11 cellular contexts compared by ENCODE assay signal in genomic region chr5:173281910-173282309, GRCh38. TPM values are rescaled to one million over a fixed set of nuclear protein-coding genes. Genes with fewer than 3 reads are reported as not detected.
DNase-seq lines count a peak whose midpoint lies in the region; ATAC-seq and TF ChIP-seq lines count a peak whose summit lies in the region.
"Had no signal": no experiment of that assay in that cellular context is flagged by ENCODE, and none has a peak within 500 bp of the region (broad histone marks: within the 10 kb centered on the region; RNA-seq: fewer than 3 reads in every experiment).

No MANE protein-coding gene starts in this region.

- H3F3A ChIP-seq in GM23338 (replicated peaks; ENCODE audit: low read depth), result 0 out of 2 replicates have a peak, but pooled peaks cover 5% of the 10 kb centered on the region

- DNase-seq in ACHN (peak; percentile 19), GM23338 (ENCODE audit: low spot score) (peak; percentile 85), SHP77 (lab: John Stamatoyannopoulos, UW) (peak; percentile 41 to 45), fibroblast of villous mesenchyme (ENCODE audit: low read depth) (no peak), OCI-M2 (lab: John Stamatoyannopoulos, UW; ENCODE audit: unreplicated experiment) (no peak), NCI-H128 (lab: John Stamatoyannopoulos, UW; ENCODE audit: unreplicated experiment) (no peak), RWPE1 (ENCODE audit: low spot score) (no peak)
- no peak for DNase-seq in stimulated activated naive CD8-positive, alpha-beta T cell treated with anti-CD3 and anti-CD28 coated beads, Interleukin-15, Interleukin-2, amounts not matched to agents 100 U/mL and 50 U/mL, for 24 hours
- DNase-seq: retina had no signal

- no peaks in the 10 kb centered on the region for H3K36me3 ChIP-seq in GM23338 (ENCODE audit: insufficient read depth)

- H3K4me3 Mint-ChIP-seq in GM23338, result no peak overlapping the region
- H3K4me3 Mint-ChIP-seq: stimulated activated memory B cell treated with anti-CD40 and anti-IgM and Interleukin-4, amounts not matched to agents 10 μg/mL and 1 μg/mL and 100 μg/mL, for 72 hours had no signal

- no peaks in the 10 kb centered on the region for H3K9me2 ChIP-seq in GM23338 (ENCODE audit: insufficient read depth)

- CTCF ChIA-PET in RWPE1 (lab: Yijun Ruan, JAX), result interaction anchor here (0.6 to 0.7 kb wide), 5 partner anchors 115 to 641 kb away, joined by 3 to 4 read pairs (median 3); partner anchors contain the start of gene NEURL1B

- in situ Hi-C loops in ACHN (cut with HindIII; ENCODE audit: low pct_ligation_motif_present, low pct_unique_long_range_greater_than_20kb, low sequenced_read_pairs), result no loop called here

- H3K36me3 Mint-ChIP-seq in GM23338 (ENCODE audit: low read depth), result peaks cover 7% of the 10 kb centered on the region; the same call in 2 of the 3 replicates

- H3K9me3 Mint-ChIP-seq in GM23338, result peaks cover 10% of the 10 kb centered on the region

- POLR2A ChIA-PET in RWPE1 (lab: Yijun Ruan, JAX; ENCODE audit: low non-redundant PET), result no interaction called here

- H2AFZ ChIP-seq in GM23338, result no peak overlapping the region

- TF ChIP-seq CTCF in GM23338 (conservative IDR thresholded peaks at IDR 0.05; ENCODE audit: low read depth in 2 of 2) (peak; percentile 80 to 89), fibroblast of villous mesenchyme (IDR thresholded peaks at IDR 0.05; ENCODE audit: insufficient read depth, low read depth, low read length) (peak; percentile 51), RWPE1 (conservative IDR thresholded peaks at IDR 0.05; ENCODE audit: low read depth) (no peak)

- H3K27ac Mint-ChIP-seq in GM23338, result no peak overlapping the region
- H3K27ac Mint-ChIP-seq: activated naive CD4-positive, alpha-beta T cell treated with anti-CD3 and anti-CD28 coated beads, Interleukin-2, amount 50 U/mL, for 72 hours; stimulated activated memory B cell treated with anti-CD40 and anti-IgM and Interleukin-4, amounts not matched to agents 10 μg/mL and 1 μg/mL and 100 μg/mL, for 72 hours had no signal

- no peaks in the 10 kb centered on the region for H3K79me2 ChIP-seq in GM23338 (replicated peaks; ENCODE audit: insufficient read depth)

- peak; percentile 80 for ATAC-seq in GM23338
- ATAC-seq in stimulated activated naive CD8-positive, alpha-beta T cell treated with anti-CD3 and anti-CD28 coated beads, Interleukin-15, Interleukin-2, amounts not matched to agents 100 U/mL and 50 U/mL, for 24 hours, result no peak
- ATAC-seq: activated naive CD4-positive, alpha-beta T cell treated with anti-CD3 and anti-CD28 coated beads, Interleukin-2, amount 50 U/mL, for 72 hours; stimulated activated memory B cell treated with anti-CD40 and anti-IgM and Interleukin-4, amounts not matched to agents 10 μg/mL and 1 μg/mL and 100 μg/mL, for 72 hours had no signal

- H3K4me3 ChIP-seq in GM23338, result no peak overlapping the region
- H3K4me3 ChIP-seq in fibroblast of villous mesenchyme (ENCODE audit: low read depth, low read length), result no peak overlapping the region

- H3K27ac ChIP-seq in GM23338 (ENCODE audit: low read depth) (no peak overlapping the region), RWPE1 (no peak overlapping the region)

- peaks cover 38% of the 10 kb centered on the region for H3K27me3 Mint-ChIP-seq in GM23338 (ENCODE audit: insufficient read depth, low read depth, poor library complexity)

- H3K4me2 ChIP-seq in GM23338, result no peak overlapping the region

- no peaks in the 10 kb centered on the region for H3K4me1 ChIP-seq in GM23338 (ENCODE audit: insufficient read depth)

- no peaks in the 10 kb centered on the region for H4K20me1 ChIP-seq in GM23338 (replicated peaks; ENCODE audit: insufficient read depth)

- H3K27me3 ChIP-seq in GM23338 (ENCODE audit: insufficient read depth), result peaks cover 23% of the 10 kb centered on the region

- H3K4me1 Mint-ChIP-seq in GM23338, result peaks cover 2% of the 10 kb centered on the region; the same call in 1 of the 3 replicates
- H3K4me1 Mint-ChIP-seq: stimulated activated memory B cell treated with anti-CD40 and anti-IgM and Interleukin-4, amounts not matched to agents 10 μg/mL and 1 μg/mL and 100 μg/mL, for 72 hours had no signal

TF ChIP-seq in GM23338, 12 proteins besides CTCF, POLR2A, EP300 and RAD21 (continues in another document):
- TF ChIP-seq ZNF462 (CRISPR knock-in tag; IDR thresholded peaks at IDR 0.05) (no peak), ZNF331 (CRISPR knock-in tag; IDR thresholded peaks at IDR 0.05; ENCODE audit: low read depth) (no peak), STAT1 (IDR thresholded peaks at IDR 0.05; ENCODE audit: unreplicated experiment) (no peak), CREB1 (CRISPR knock-in tag; IDR thresholded peaks at IDR 0.05; ENCODE audit: low read depth) (no peak), ETS1 (IDR thresholded peaks at IDR 0.05) (no peak)

RNA-seq across cellular contexts. Expression of gene STC2, which starts 46.3 kb away (rescaled TPM):
- total RNA-seq in GM23338 (2014; rRNA removed; shearing (Covaris generic)), result 132 and 160 TPM in 2 replicates
- polyA plus RNA-seq in GM23338 (2016; fragmentation: Nextera tagmentation; extraction: Ambion mirVana), result 25.4 and 27.3 TPM in 2 replicates
- total RNA-seq in fibroblast of villous mesenchyme, result 157 and 195 TPM in 2 replicates

RNA-seq across cellular contexts. Expression of gene NKX2-5, which starts 46.9 kb away (rescaled TPM):
- 0.21 TPM in 1 of 2 replicates, not detected in the other for total RNA-seq in GM23338 (2014; rRNA removed; shearing (Covaris generic))
- 0.78 TPM in 1 of 2 replicates, not detected in the other for polyA plus RNA-seq in GM23338 (2016; fragmentation: Nextera tagmentation; extraction: Ambion mirVana)
- 1.3 TPM in 2 replicates for total RNA-seq in fibroblast of villous mesenchyme

Comparison
In these comparisons a context has a peak if more than half of its experiments do, and no peak if none do; other contexts are left out.
1. DNase-seq: peak in ACHN (single experiment), GM23338 (single experiment) and SHP77 (2 of 2); none in fibroblast of villous mesenchyme (single experiment), stimulated activated naive CD8-positive, alpha-beta T cell treated with anti-CD3 and anti-CD28 coated beads, Interleukin-15, Interleukin-2, amounts not matched to agents 100 U/mL and 50 U/mL, for 24 hours (single experiment), OCI-M2 (single experiment), NCI-H128 (single experiment) and RWPE1 (single experiment).